ENCODE assay signal across 18 cellular contexts in genomic region chr17:61361084-61361483, GRCh38. TPM values are rescaled to one million over a fixed set of nuclear protein-coding genes. Genes with fewer than 3 reads are reported as not detected.
DNase-seq lines count a peak whose midpoint lies in the region; ATAC-seq, FAIRE-seq and TF ChIP-seq lines count a peak whose summit lies in the region.
"Had no signal": no experiment of that assay in that cellular context is flagged by ENCODE, and none has a peak within 500 bp of the region (broad histone marks: within the 10 kb centered on the region; RNA-seq: fewer than 3 reads in every experiment).

No MANE protein-coding gene starts in this region.

- H3K27ac Mint-ChIP-seq in stimulated activated naive B cell treated with anti-CD40 and anti-IgM and Interleukin-4, amounts not matched to agents 10 μg/mL and 1 μg/mL and 100 μg/mL, for 72 hours: no peak overlapping the region

- H3K36me3 ChIP-seq in spleen: no peaks in the 10 kb centered on the region
- H3K36me3 ChIP-seq: cardiac muscle cell had no signal

- TF ChIP-seq POLR2A in H54 (IDR thresholded peaks at IDR 0.05; ENCODE audit: low read depth, low read length) (no peak), spleen (IDR thresholded peaks at IDR 0.05) (no peak)

- no peaks in the 10 kb centered on the region for H3K36me3 Mint-ChIP-seq in stimulated activated naive B cell treated with anti-CD40 and anti-IgM and Interleukin-4, amounts not matched to agents 10 μg/mL and 1 μg/mL and 100 μg/mL, for 72 hours

- H3K27me3 ChIP-seq in spleen (replicated peaks in 1 of 7): no peaks in the 10 kb centered on the region
- H3K27me3 ChIP-seq: cardiac muscle cell had no signal

- no peaks in the 10 kb centered on the region for H3K9me3 ChIP-seq in spleen

- H3K9me3 Mint-ChIP-seq in stimulated activated naive B cell treated with anti-CD40 and anti-IgM and Interleukin-4, amounts not matched to agents 10 μg/mL and 1 μg/mL and 100 μg/mL, for 72 hours: no peaks in the 10 kb centered on the region

- no peak for FAIRE-seq in H54 (lab: Jason Lieb, UNC)
- FAIRE-seq: endometrium, small intestine had no signal

- no peaks in the 10 kb centered on the region for H3K4me1 Mint-ChIP-seq in stimulated activated naive B cell treated with anti-CD40 and anti-IgM and Interleukin-4, amounts not matched to agents 10 μg/mL and 1 μg/mL and 100 μg/mL, for 72 hours

- no peak overlapping the region for H3K27ac ChIP-seq in spleen
- H3K27ac ChIP-seq: cardiac muscle cell had no signal

- no peaks in the 10 kb centered on the region for H3K27me3 Mint-ChIP-seq in stimulated activated naive B cell treated with anti-CD40 and anti-IgM and Interleukin-4, amounts not matched to agents 10 μg/mL and 1 μg/mL and 100 μg/mL, for 72 hours

- ATAC-seq in stimulated activated naive B cell treated with anti-CD40 and anti-IgM and Interleukin-4, amounts not matched to agents 10 μg/mL and 1 μg/mL and 100 μg/mL, for 72 hours (replicated peaks): no peak
- ATAC-seq in HG03439 (IDR thresholded peaks at IDR 0.05; ENCODE audit: unreplicated experiment): no peak

- H3K4me3 ChIP-seq in spleen: no peak overlapping the region
- H3K4me3 ChIP-seq: cardiac muscle cell had no signal

- intact Hi-C loops in spleen (cut with DNase I; ENCODE audit: low total_unique reads): no loop called here

- no peaks in the 10 kb centered on the region for H3K4me1 ChIP-seq in spleen

- DNase-seq in A172 (ENCODE audit: low spot score): peak; percentile 49
- peak; percentile 61 for DNase-seq in H54 (ENCODE audit: insufficient read length, low spot score)
- peak; percentile 92 for DNase-seq in amniotic epithelial cell (ENCODE audit: low read depth)
- DNase-seq in foreskin melanocyte: peak; percentile 27
- DNase-seq in stimulated activated naive B cell treated with anti-CD40 and anti-IgM and Interleukin-4, amounts not matched to agents 10 μg/mL and 1 μg/mL and 100 μg/mL, for 72 hours: no peak
- no peak for DNase-seq in spleen
- no peak for DNase-seq in NOMO-1 (lab: John Stamatoyannopoulos, UW; ENCODE audit: unreplicated experiment in 2 of 2)
- DNase-seq: activated CD8-positive, alpha-beta memory T cell treated with anti-CD3 and anti-CD28 coated beads for 24 hours; activated effector memory CD4-positive, alpha-beta T cell treated with Interleukin-2 at 50 U/mL for 16 hours; KBM-7; NCI-H1694; NCI-H510A treated with DMSO at 0.1 percent for 48 hours; small intestine had no signal

- H3K4me3 Mint-ChIP-seq in stimulated activated naive B cell treated with anti-CD40 and anti-IgM and Interleukin-4, amounts not matched to agents 10 μg/mL and 1 μg/mL and 100 μg/mL, for 72 hours: no peak overlapping the region

- 81 to 92% (median 90%) methylated on average over 2 of the region's 2 CpGs for WGBS in spleen, 5 donors

- TF ChIP-seq CTCF in spleen (IDR thresholded peaks at IDR 0.05 in 8 of 11, conservative IDR thresholded peaks at IDR 0.05 in 3 of 11): no peak

RNA-seq across cellular contexts. Expression of gene TBX2, which starts 38.6 kb away (rescaled TPM):
- 1.7 and 2.6 TPM in 2 replicates for total RNA-seq in A172 (2014; rRNA removed; shearing (Covaris generic))
- 10 to 100 TPM; 10.1 to 57.6 (median 32.8) TPM for total RNA-seq in spleen
- 10 to 100 TPM in 2 of 3 donors, 1 to 10 TPM in 1; 6.4 to 21.0 (median 10.9) TPM for polyA plus RNA-seq in spleen
- total RNA-seq: A673 had no signal
- polyA plus RNA-seq: neural cell had no signal

Comparison
In these comparisons a context has a peak if more than half of its experiments do, and no peak if none do; other contexts are left out.
1. DNase-seq: peak in A172 (single experiment), H54 (single experiment), amniotic epithelial cell (single experiment) and foreskin melanocyte (single experiment); none in stimulated activated naive B cell treated with anti-CD40 and anti-IgM and Interleukin-4, amounts not matched to agents 10 μg/mL and 1 μg/mL and 100 μg/mL, for 72 hours (single experiment), spleen (single experiment) and NOMO-1 (0 of 2).